Comparison of ENCODE assay signal across 12 cellular contexts in the genomic region with DNA sequence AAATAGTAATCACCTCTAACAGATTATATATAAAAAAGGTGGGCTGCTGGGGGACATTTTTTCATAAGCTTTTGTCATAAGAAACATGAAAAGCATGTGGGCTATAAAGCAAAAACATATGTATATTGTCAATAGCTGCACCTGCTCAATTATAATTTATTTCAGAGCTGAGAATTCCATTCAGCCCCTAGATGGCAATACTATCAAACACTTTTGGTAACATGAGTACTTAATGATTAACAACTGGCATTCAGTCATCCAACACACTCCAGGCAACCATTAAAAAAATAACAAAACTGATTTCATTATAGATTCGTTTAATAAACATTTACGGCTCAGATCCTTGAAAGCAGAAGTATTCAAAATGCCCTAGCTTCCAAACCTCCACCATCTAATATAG.
A peak's percentile ranks its signal among the peaks of the same experiment; 100 is the strongest.
DNase-seq lines count a peak whose midpoint lies in the region; ATAC-seq and TF ChIP-seq lines count a peak whose summit lies in the region.
"Had no signal": no experiment of that assay in that cellular context is flagged by ENCODE, and none has a peak within 500 bp of the region (broad histone marks: within the 10 kb centered on the region; RNA-seq: fewer than 3 reads in every experiment).

No MANE protein-coding gene starts in this region.

- H3K4me3 ChIP-seq in LNCaP clone FGC (ENCODE audit: low read depth, low read length), result no peak overlapping the region
- H3K4me3 ChIP-seq in OCI-LY3 (ENCODE audit: low read length), result no peak overlapping the region
- H3K4me3 ChIP-seq: cardiac muscle cell, thoracic aorta had no signal

- H3K27ac ChIP-seq in C4-2B (no peak overlapping the region), OCI-LY3 (ENCODE audit: low read length) (no peak overlapping the region), foreskin keratinocyte (no peak overlapping the region)
- H3K27ac ChIP-seq: cardiac muscle cell, thoracic aorta had no signal

- no peaks in the 10 kb centered on the region for H3K79me2 ChIP-seq in OCI-LY3 (ENCODE audit: low read length)

- TF ChIP-seq CTCF in C4-2B (conservative IDR thresholded peaks at IDR 0.05) (peak; percentile 45), LNCaP clone FGC (IDR thresholded peaks at IDR 0.05; ENCODE audit: control insufficient read depth, extremely low read depth, insufficient read depth) (peak; percentile 52), OCI-LY3 (IDR thresholded peaks at IDR 0.05; ENCODE audit: low read depth, low read length) (peak; percentile 39), foreskin keratinocyte (conservative IDR thresholded peaks at IDR 0.05) (peak; percentile 56)

- H3K36me3 ChIP-seq in OCI-LY3 (replicated peaks; ENCODE audit: low read depth, low read length), result no peaks in the 10 kb centered on the region
- H3K36me3 ChIP-seq: cardiac muscle cell, thoracic aorta had no signal

- DNase-seq in LNCaP clone FGC (ENCODE audit: low read depth) (peak; percentile 10), foreskin keratinocyte (no peak), DMS114 treated with DMSO at 0.1 percent for 48 hours (lab: John Stamatoyannopoulos, UW; ENCODE audit: unreplicated experiment) (no peak)
- DNase-seq in activated naive CD4-positive, alpha-beta T cell treated with anti-CD3 and anti-CD28 coated beads, Interleukin-2, amount 50 U/mL, for 16 hours, result no peak
- DNase-seq: NCI-H1048; stimulated activated CD4-positive, alpha-beta T cell treated with anti-CD3 and anti-CD28 coated beads, Interleukin-2, amount 100 ng/mL, for 48 hours had no signal

- H2AFZ ChIP-seq in OCI-LY3 (ENCODE audit: low read depth, low read length), result no peak overlapping the region

- H3K4me1 ChIP-seq in OCI-LY3 (ENCODE audit: low read length) (no peaks in the 10 kb centered on the region), foreskin keratinocyte (no peaks in the 10 kb centered on the region)

- H3K27me3 ChIP-seq in OCI-LY3 (ENCODE audit: low read depth, low read length) (peaks cover 11% of the 10 kb centered on the region; the same call in 1 of the 2 replicates), foreskin keratinocyte (peaks cover 2% of the 10 kb centered on the region)
- H3K27me3 ChIP-seq: cardiac muscle cell had no signal

- no peaks in the 10 kb centered on the region for H3K9me3 ChIP-seq in OCI-LY3 (ENCODE audit: insufficient read depth, low read length)
- H3K9me3 ChIP-seq: thoracic aorta had no signal

- H4K20me1 ChIP-seq in OCI-LY3 (ENCODE audit: insufficient read depth, low read length), result no peaks in the 10 kb centered on the region

- H3K4me2 ChIP-seq in OCI-LY3 (ENCODE audit: low read length), result no peak overlapping the region

- H3K9ac ChIP-seq in OCI-LY3 (ENCODE audit: low read length), result no peak overlapping the region

- ATAC-seq in foreskin keratinocyte (peak; percentile 43), GM21423 (IDR thresholded peaks at IDR 0.05; ENCODE audit: unreplicated experiment) (no peak), HG03039 (IDR thresholded peaks at IDR 0.05; ENCODE audit: unreplicated experiment) (no peak)
